Comparison of ENCODE assay signal across 13 cellular contexts in genomic region chr12:114691810-114692557, GRCh38. TPM values are rescaled to one million over a fixed set of nuclear protein-coding genes. Genes with fewer than 3 reads are reported as not detected.
DNase-seq lines count a peak whose midpoint lies in the region; ATAC-seq and TF ChIP-seq lines count a peak whose summit lies in the region.
"Had no signal": no experiment of that assay in that cellular context is flagged by ENCODE, and none has a peak within 500 bp of the region (broad histone marks: within the 10 kb centered on the region; RNA-seq: fewer than 3 reads in every experiment).

No MANE protein-coding gene starts in this region.

- 1% methylated on average over 45 of the region's 57 CpGs for WGBS in HUES64
- 33 to 50% methylated on average over 20 to 56 of the region's 57 CpGs for WGBS in testis, 2 donors

- H3K27ac ChIP-seq in HUES64 (ENCODE audit: low read depth, low read length): no peak overlapping the region
- H3K27ac ChIP-seq in dorsolateral prefrontal cortex: no peak overlapping the region
- H3K27ac ChIP-seq in lower lobe of right lung: peak overlapping the region; percentile 70
- no peak overlapping the region for H3K27ac ChIP-seq in testis
- H3K27ac ChIP-seq: KMS-11 had no signal

- peak; percentile 28 to 29 for ATAC-seq in lower lobe of right lung
- no peak for ATAC-seq in stimulated activated naive CD8-positive, alpha-beta T cell treated with anti-CD3 and anti-CD28 coated beads, Interleukin-15, Interleukin-2, amounts not matched to agents 100 U/mL and 50 U/mL, for 24 hours
- ATAC-seq: stimulated activated naive B cell treated with anti-CD40 and anti-IgM and Interleukin-4, amounts not matched to agents 10 μg/mL and 1 μg/mL and 100 μg/mL, for 72 hours; T-helper 17 cell had no signal

- H3K4me3 ChIP-seq in HUES64 (ENCODE audit: low read length) (peak overlapping the region; percentile 29), dorsolateral prefrontal cortex (peak overlapping the region in 42 of 59 donors; percentile 6 to 59 (median 32)), lower lobe of right lung (peak overlapping the region; percentile 52), testis (peak overlapping the region; percentile 20 to 31)

- TF ChIP-seq CTCF in dorsolateral prefrontal cortex (IDR thresholded peaks at IDR 0.05 in 54 of 56, conservative IDR thresholded peaks at IDR 0.05 in 2 of 56; ENCODE audit: low read depth in 1 of 56, partially characterized antibody in 56 of 56): no peak
- no peak for TF ChIP-seq CTCF in lower lobe of right lung (IDR thresholded peaks at IDR 0.05)
- no peak for TF ChIP-seq CTCF in testis (IDR thresholded peaks at IDR 0.05)

- intact Hi-C loops in dorsolateral prefrontal cortex (cut with DNase I) (no loop called here), lower lobe of right lung (cut with DNase I) (no loop called here), testis (cut with DNase I; ENCODE audit: low total_unique reads) (no loop called here)

- no peak for TF ChIP-seq POLR2A in testis (IDR thresholded peaks at IDR 0.05)

- H3K36me3 ChIP-seq in HUES64 (ENCODE audit: insufficient read depth, low read length) (no peaks in the 10 kb centered on the region), lower lobe of right lung (no peaks in the 10 kb centered on the region), testis (ENCODE audit: low read depth, missing control alignments) (no peaks in the 10 kb centered on the region)

- H3K4me1 ChIP-seq in HUES64 (ENCODE audit: insufficient read depth, low read length): peaks cover 33% of the 10 kb centered on the region
- H3K4me1 ChIP-seq in lower lobe of right lung: no peaks in the 10 kb centered on the region
- H3K4me1 ChIP-seq in testis: peaks cover 12% of the 10 kb centered on the region

- H3K9ac ChIP-seq in HUES64 (ENCODE audit: low read depth, low read length): no peak overlapping the region
- H3K9ac ChIP-seq: KMS-11 had no signal

- no peak for DNase-seq in dorsolateral prefrontal cortex
- DNase-seq in lower lobe of right lung: no peak
- DNase-seq in testis: no peak
- DNase-seq in activated CD4-positive, alpha-beta T cell treated with anti-CD3 and anti-CD28 coated beads, Interleukin-2, amount 50 U/mL, for 48 hours: no peak
- DNase-seq in NCI-H2227 (lab: John Stamatoyannopoulos, UW; ENCODE audit: unreplicated experiment): no peak
- DNase-seq in stimulated activated naive CD8-positive, alpha-beta T cell treated with anti-CD3 and anti-CD28 coated beads, Interleukin-15, Interleukin-2, amounts not matched to agents 100 U/mL and 50 U/mL, for 24 hours: no peak
- DNase-seq: central memory CD4-positive, alpha-beta T cell; GDM1; NCI-H69; stimulated activated naive B cell treated with anti-CD40 and anti-IgM and Interleukin-4, amounts not matched to agents 10 μg/mL and 1 μg/mL and 100 μg/mL, for 72 hours; T-helper 17 cell had no signal

- H3K27me3 ChIP-seq in HUES64 (ENCODE audit: insufficient read depth, low read length): peaks cover 100% of the 10 kb centered on the region
- peaks cover 11 to 100% (median 99%) of the 10 kb centered on the region in 45 donors for H3K27me3 ChIP-seq in dorsolateral prefrontal cortex
- H3K27me3 ChIP-seq in lower lobe of right lung (ENCODE audit: low read depth): peaks cover 75% of the 10 kb centered on the region
- H3K27me3 ChIP-seq in testis: no peaks in the 10 kb centered on the region

- H3K9me3 ChIP-seq in HUES64 (ENCODE audit: insufficient read depth, low read depth, low read length) (no peaks in the 10 kb centered on the region), lower lobe of right lung (no peaks in the 10 kb centered on the region), testis (no peaks in the 10 kb centered on the region)

RNA-seq across cellular contexts. Expression of gene TBX3, which starts 8.0 kb away (rescaled TPM):
- 1.8 TPM for polyA plus RNA-seq in HUES64 (2013, experiment 1 of 2)
- 1.9 TPM for polyA plus RNA-seq in HUES64 (2013, experiment 2 of 2)
- total RNA-seq in dorsolateral prefrontal cortex: 10 to 100 TPM in 5 of 120 experiments, 1 to 10 TPM in 115; 1.5 to 20.6 (median 4.4) TPM
- total RNA-seq in lower lobe of right lung: 50.9 TPM
- 1 to 10 TPM; 8.4 to 8.7 TPM for total RNA-seq in testis
- 4.0 TPM for polyA plus RNA-seq in testis (ENCODE audit: insufficient read depth, low read depth, low replicate concordance)
